ENCODE assay signal across 1 cellular context in genomic region chr2:84038866-84039265, GRCh38.
A peak's percentile ranks its signal among the peaks of the same experiment; 100 is the strongest.
TF ChIP-seq lines count a peak whose summit lies in the region.

No MANE protein-coding gene starts in this region.

TF ChIP-seq in K562, 482 proteins besides CTCF, POLR2A, EP300 and RAD21 (continued from another document):
- no peak for TF ChIP-seq E4F1 (CRISPR knock-in tag; IDR thresholded peaks at IDR 0.05; ENCODE audit: borderline replicate concordance)
- no peak for TF ChIP-seq BHLHE40 (IDR thresholded peaks at IDR 0.05; ENCODE audit: low read length)
- TF ChIP-seq CBX1 (IDR thresholded peaks at IDR 0.05; ENCODE audit: low read depth): no peak
- no peak for TF ChIP-seq STAG1 (CRISPR knock-in tag; IDR thresholded peaks at IDR 0.05; ENCODE audit: borderline replicate concordance)
- peak; percentile 29; the same call in 1 of the 2 replicates for TF ChIP-seq EHMT2 (IDR thresholded peaks at IDR 0.05)
